ENCODE assay signal across 10 cellular contexts in genomic region chr20:41889125-41889870, GRCh38.
DNase-seq lines count a peak whose midpoint lies in the region; ATAC-seq and TF ChIP-seq lines count a peak whose summit lies in the region.
"Had no signal": no experiment of that assay in that cellular context is flagged by ENCODE, and none has a peak within 500 bp of the region (broad histone marks: within the 10 kb centered on the region; RNA-seq: fewer than 3 reads in every experiment).

No MANE protein-coding gene starts in this region.

- peak; percentile 20 for DNase-seq in activated naive CD4-positive, alpha-beta T cell treated with anti-CD3 and anti-CD28 coated beads for 36 hours
- no peak for DNase-seq in activated naive CD4-positive, alpha-beta T cell treated with anti-CD3 and anti-CD28 coated beads, Interleukin-2, amount 10 ng/mL, durations not matched to agents 7 days and 5 days
- DNase-seq in NCI-H128 (lab: John Stamatoyannopoulos, UW; ENCODE audit: unreplicated experiment) (peak; percentile 5), cerebellar cortex (ENCODE audit: low spot score) (peak; percentile 5), smooth muscle cell (lab: John Stamatoyannopoulos, UW; ENCODE audit: unreplicated experiment) (no peak), NOMO-1 treated with DMSO at 0.1 percent for 48 hours (lab: John Stamatoyannopoulos, UW; ENCODE audit: unreplicated experiment) (no peak)
- DNase-seq in activated CD4-positive, alpha-beta memory T cell treated with anti-CD3 and anti-CD28 coated beads for 36 hours, result no peak
- DNase-seq: activated CD4-positive, alpha-beta T cell treated with anti-CD3 and anti-CD28 coated beads, Interleukin-2, amount 50 U/mL, for 48 hours had no signal

- TF ChIP-seq CTCF in smooth muscle cell (IDR thresholded peaks at IDR 0.05; ENCODE audit: borderline replicate concordance, insufficient read depth, poor library complexity, severe bottlenecking), result peak; percentile 30

- H3F3A ChIP-seq in smooth muscle cell (ENCODE audit: low read depth), result no peaks in the 10 kb centered on the region

- H3K79me2 ChIP-seq in smooth muscle cell (ENCODE audit: low read depth), result no peaks in the 10 kb centered on the region

- H3K27ac ChIP-seq in smooth muscle cell (ENCODE audit: low read depth), result no peak overlapping the region
- H3K27ac ChIP-seq: BLaER1 had no signal

- H3K4me3 Mint-ChIP-seq in activated naive CD4-positive, alpha-beta T cell treated with anti-CD3 and anti-CD28 coated beads for 36 hours, result no peak overlapping the region
- H3K4me3 Mint-ChIP-seq in activated naive CD4-positive, alpha-beta T cell treated with anti-CD3 and anti-CD28 coated beads, Interleukin-2, amount 10 ng/mL, durations not matched to agents 7 days and 5 days, result no peak overlapping the region
- no peak overlapping the region for H3K4me3 Mint-ChIP-seq in activated CD4-positive, alpha-beta memory T cell treated with anti-CD3 and anti-CD28 coated beads for 36 hours

- H3K36me3 ChIP-seq in smooth muscle cell (ENCODE audit: low read depth), result no peaks in the 10 kb centered on the region
- H3K36me3 ChIP-seq: BLaER1 had no signal

- no peak overlapping the region for H2AFZ ChIP-seq in smooth muscle cell (ENCODE audit: low read depth)

- CTCF ChIA-PET in activated naive CD4-positive, alpha-beta T cell treated with anti-CD3 and anti-CD28 coated beads for 36 hours (lab: Charles Lee), result no interaction called here
- CTCF ChIA-PET in activated naive CD4-positive, alpha-beta T cell treated with anti-CD3 and anti-CD28 coated beads, Interleukin-2, amount 10 ng/mL, durations not matched to agents 7 days and 5 days (lab: Charles Lee), result no interaction called here
- CTCF ChIA-PET in activated CD4-positive, alpha-beta memory T cell treated with anti-CD3 and anti-CD28 coated beads for 36 hours (lab: Charles Lee), result no interaction called here

- H3K9me3 Mint-ChIP-seq in activated naive CD4-positive, alpha-beta T cell treated with anti-CD3 and anti-CD28 coated beads for 36 hours, result no peaks in the 10 kb centered on the region
- H3K9me3 Mint-ChIP-seq in activated naive CD4-positive, alpha-beta T cell treated with anti-CD3 and anti-CD28 coated beads, Interleukin-2, amount 10 ng/mL, durations not matched to agents 7 days and 5 days, result peaks cover 2% of the 10 kb centered on the region
- no peaks in the 10 kb centered on the region for H3K9me3 Mint-ChIP-seq in activated CD4-positive, alpha-beta memory T cell treated with anti-CD3 and anti-CD28 coated beads for 36 hours

- H3K9me3 ChIP-seq in smooth muscle cell (replicated peaks; ENCODE audit: low read depth), result no peaks in the 10 kb centered on the region
- H3K9me3 ChIP-seq: BLaER1 had no signal

- no peak overlapping the region for H3K9ac ChIP-seq in smooth muscle cell (ENCODE audit: low read depth)
- H3K9ac ChIP-seq: BLaER1 had no signal

- POLR2A ChIA-PET in activated CD4-positive, alpha-beta memory T cell treated with anti-CD3 and anti-CD28 coated beads for 36 hours (lab: Charles Lee), result no interaction called here

- no peak for ATAC-seq in HG03354 (IDR thresholded peaks at IDR 0.05; ENCODE audit: poor library complexity, severe bottlenecking, unreplicated experiment)

- H4K20me1 ChIP-seq in smooth muscle cell (ENCODE audit: low read depth), result no peaks in the 10 kb centered on the region
- H4K20me1 ChIP-seq: BLaER1 had no signal

- H3K4me2 ChIP-seq in smooth muscle cell, result no peak overlapping the region
- H3K4me2 ChIP-seq: BLaER1 had no signal

- H3K27me3 ChIP-seq in smooth muscle cell (ENCODE audit: low read depth), result peaks cover 3% of the 10 kb centered on the region
- H3K27me3 ChIP-seq: BLaER1 had no signal

- peaks cover 3% of the 10 kb centered on the region for H3K27me3 Mint-ChIP-seq in activated naive CD4-positive, alpha-beta T cell treated with anti-CD3 and anti-CD28 coated beads for 36 hours (ENCODE audit: low read depth)
- H3K27me3 Mint-ChIP-seq in activated naive CD4-positive, alpha-beta T cell treated with anti-CD3 and anti-CD28 coated beads, Interleukin-2, amount 10 ng/mL, durations not matched to agents 7 days and 5 days, result no peaks in the 10 kb centered on the region
- no peaks in the 10 kb centered on the region for H3K27me3 Mint-ChIP-seq in activated CD4-positive, alpha-beta memory T cell treated with anti-CD3 and anti-CD28 coated beads for 36 hours

- H3K4me1 ChIP-seq in smooth muscle cell (ENCODE audit: low read depth), result no peaks in the 10 kb centered on the region
- H3K4me1 ChIP-seq: BLaER1 had no signal

- 68% methylated on average over 3 of the region's 3 CpGs for WGBS in smooth muscle cell (ENCODE audit: low lambda C conversion rate)

- no peak overlapping the region for H3K27ac Mint-ChIP-seq in activated naive CD4-positive, alpha-beta T cell treated with anti-CD3 and anti-CD28 coated beads for 36 hours
- no peak overlapping the region for H3K27ac Mint-ChIP-seq in activated naive CD4-positive, alpha-beta T cell treated with anti-CD3 and anti-CD28 coated beads, Interleukin-2, amount 10 ng/mL, durations not matched to agents 7 days and 5 days
- H3K27ac Mint-ChIP-seq in activated CD4-positive, alpha-beta memory T cell treated with anti-CD3 and anti-CD28 coated beads for 36 hours, result no peak overlapping the region

- no peak overlapping the region for H3K4me3 ChIP-seq in smooth muscle cell
- H3K4me3 ChIP-seq: BLaER1 had no signal

- H3K36me3 Mint-ChIP-seq in activated naive CD4-positive, alpha-beta T cell treated with anti-CD3 and anti-CD28 coated beads for 36 hours (ENCODE audit: low read depth), result no peaks in the 10 kb centered on the region
- H3K36me3 Mint-ChIP-seq in activated naive CD4-positive, alpha-beta T cell treated with anti-CD3 and anti-CD28 coated beads, Interleukin-2, amount 10 ng/mL, durations not matched to agents 7 days and 5 days, result no peaks in the 10 kb centered on the region
- H3K36me3 Mint-ChIP-seq in activated CD4-positive, alpha-beta memory T cell treated with anti-CD3 and anti-CD28 coated beads for 36 hours, result no peaks in the 10 kb centered on the region

- intact Hi-C loops in activated naive CD4-positive, alpha-beta T cell treated with anti-CD3 and anti-CD28 coated beads for 36 hours (cut with micrococcal nuclease), result no loop called here
- intact Hi-C loops in activated CD4-positive, alpha-beta memory T cell treated with anti-CD3 and anti-CD28 coated beads for 36 hours (cut with micrococcal nuclease), result no loop called here

- H3K4me1 Mint-ChIP-seq in activated naive CD4-positive, alpha-beta T cell treated with anti-CD3 and anti-CD28 coated beads for 36 hours (ENCODE audit: low read depth), result no peaks in the 10 kb centered on the region
- no peaks in the 10 kb centered on the region for H3K4me1 Mint-ChIP-seq in activated naive CD4-positive, alpha-beta T cell treated with anti-CD3 and anti-CD28 coated beads, Interleukin-2, amount 10 ng/mL, durations not matched to agents 7 days and 5 days
- H3K4me1 Mint-ChIP-seq in activated CD4-positive, alpha-beta memory T cell treated with anti-CD3 and anti-CD28 coated beads for 36 hours (ENCODE audit: low read depth), result no peaks in the 10 kb centered on the region

Comparison
In these comparisons a context has a peak if more than half of its experiments do, and no peak if none do; other contexts are left out.
1. DNase-seq: peak in activated naive CD4-positive, alpha-beta T cell treated with anti-CD3 and anti-CD28 coated beads for 36 hours (single experiment), NCI-H128 (single experiment) and cerebellar cortex (single experiment); none in activated naive CD4-positive, alpha-beta T cell treated with anti-CD3 and anti-CD28 coated beads, Interleukin-2, amount 10 ng/mL, durations not matched to agents 7 days and 5 days (single experiment), smooth muscle cell (single experiment), NOMO-1 treated with DMSO at 0.1 percent for 48 hours (single experiment) and activated CD4-positive, alpha-beta memory T cell treated with anti-CD3 and anti-CD28 coated beads for 36 hours (single experiment).